In genomic region chr6:154510144-154510905, GRCh38 we compare ENCODE assay signal across 8 cellular contexts. TPM values are rescaled to one million over a fixed set of nuclear protein-coding genes. Genes with fewer than 3 reads are reported as not detected.
DNase-seq lines count a peak whose midpoint lies in the region; ATAC-seq and TF ChIP-seq lines count a peak whose summit lies in the region.

Gene CNKSR3, minus strand, starts transcription at chr6:154510685. Its CDS starts 571 bp downstream, at chr6:154510114.

- TF ChIP-seq CTCF in right lobe of liver (IDR thresholded peaks at IDR 0.05): no peak

- peaks cover 4% of the 10 kb centered on the region for H3K4me1 Mint-ChIP-seq in T-helper 17 cell

- no peaks in the 10 kb centered on the region for H3K9me3 ChIP-seq in T-helper 17 cell (ENCODE audit: control insufficient read depth, low read length, poor library complexity, severe bottlenecking)
- H3K9me3 ChIP-seq in ectodermal cell (ENCODE audit: control insufficient read depth, low read length): no peaks in the 10 kb centered on the region
- H3K9me3 ChIP-seq in right lobe of liver: no peaks in the 10 kb centered on the region

- peaks cover 53% of the 10 kb centered on the region for H3K27me3 Mint-ChIP-seq in T-helper 17 cell

- peak within 1 kb of the TSS; percentile 70 for H3K4me3 Mint-ChIP-seq in T-helper 17 cell

- H3K4me1 ChIP-seq in ectodermal cell (ENCODE audit: control insufficient read depth, insufficient read depth, low read length) (peaks cover 10% of the 10 kb centered on the region), right lobe of liver (peaks cover 0 to 38% (median 14%) of the 10 kb centered on the region in 4 donors)

- DNase-seq in activated T-cell treated with anti-CD3 and anti-CD28 coated beads for 48 hours (ENCODE audit: low read depth) (peak; percentile 43), NCI-H1105 treated with DMSO at 0.1 percent for 48 hours (lab: John Stamatoyannopoulos, UW) (peak; percentile 96), T-helper 17 cell (no peak), right lobe of liver (peak; percentile 90 to 96 (median 94))
- DNase-seq in activated T-cell treated with anti-CD3 and anti-CD28 coated beads, Interleukin-2, amount 50 U/mL, for 1 hour: no peak
- peak; percentile 17 for DNase-seq in stimulated activated CD4-positive, alpha-beta T cell treated with anti-CD3 and anti-CD28 coated beads, Interleukin-4, amount 100 ng/mL, for 24 hours

- peak within 1 kb of the TSS; percentile 95 for H3K4me3 ChIP-seq in ectodermal cell (ENCODE audit: insufficient read depth, low read depth, low read length)
- peak within 1 kb of the TSS; percentile 82 to 88 (median 85) for H3K4me3 ChIP-seq in right lobe of liver

- H3K36me3 ChIP-seq in ectodermal cell (ENCODE audit: control insufficient read depth, insufficient read depth, low read length): peaks cover 8% of the 10 kb centered on the region
- no peaks in the 10 kb centered on the region for H3K36me3 ChIP-seq in right lobe of liver

- TF ChIP-seq POLR2A in right lobe of liver (IDR thresholded peaks at IDR 0.05): peak; percentile 90

- H3K36me3 Mint-ChIP-seq in T-helper 17 cell (ENCODE audit: low read depth): peaks cover 3% of the 10 kb centered on the region

- no peak within 1 kb of the TSS for H3K27ac Mint-ChIP-seq in T-helper 17 cell

- ATAC-seq in HG02642 (IDR thresholded peaks at IDR 0.05; ENCODE audit: poor library complexity, unreplicated experiment) (peak; percentile 83), T-helper 17 cell (no peak), right lobe of liver (peak; percentile 75 to 90 (median 83))

- WGBS in ectodermal cell, 2 experiments: 0% methylated on average over 86 of the region's 86 CpGs
- 2% methylated on average over 24 of the region's 86 CpGs for WGBS in right lobe of liver (ENCODE audit: insufficient coverage, low coverage, low lambda C conversion rate, missing lambda C conversion rate)

- H3K27me3 ChIP-seq in ectodermal cell (ENCODE audit: control insufficient read depth, insufficient read depth, low read length, poor library complexity, severe bottlenecking) (no peaks in the 10 kb centered on the region), right lobe of liver (no peaks in the 10 kb centered on the region)

- intact Hi-C loops in right lobe of liver (cut with DNase I): no loop called here

- peak within 1 kb of the TSS; percentile 95 for H3K27ac ChIP-seq in ectodermal cell (ENCODE audit: insufficient read depth, low read depth, low read length, poor library complexity, severe bottlenecking)
- peak within 1 kb of the TSS; percentile 93 to 97 (median 95) for H3K27ac ChIP-seq in right lobe of liver

RNA-seq across cellular contexts. Expression of gene CNKSR3, which starts in this region (rescaled TPM):
- not detected for total RNA-seq in T-helper 17 cell
- 23.5 TPM for polyA plus RNA-seq in ectodermal cell (2013, experiment 1 of 4)
- polyA plus RNA-seq in ectodermal cell (2013, experiment 2 of 4): 20.3 TPM
- 18.2 TPM for polyA plus RNA-seq in ectodermal cell (2013, experiment 3 of 4)
- 20.0 TPM for polyA plus RNA-seq in ectodermal cell (2013, experiment 4 of 4)
- total RNA-seq in right lobe of liver: 10 to 100 TPM; 19.8 to 43.4 (median 26.9) TPM

Comparison
In these comparisons a context has a peak if more than half of its experiments do, and no peak if none do; other contexts are left out.
1. RNA of gene CNKSR3 (total RNA-seq): 19.8 to 43.4 TPM in right lobe of liver; not detected in T-helper 17 cell; every median in the first group is over 10 times any median in the second.
2. DNase-seq: peak in activated T-cell treated with anti-CD3 and anti-CD28 coated beads for 48 hours (single experiment), NCI-H1105 treated with DMSO at 0.1 percent for 48 hours (single experiment), right lobe of liver (3 of 3) and stimulated activated CD4-positive, alpha-beta T cell treated with anti-CD3 and anti-CD28 coated beads, Interleukin-4, amount 100 ng/mL, for 24 hours (single experiment); none in activated T-cell treated with anti-CD3 and anti-CD28 coated beads, Interleukin-2, amount 50 U/mL, for 1 hour (single experiment) and T-helper 17 cell (0 of 3).